10 cellular contexts compared by ENCODE assay signal in the genomic region with DNA sequence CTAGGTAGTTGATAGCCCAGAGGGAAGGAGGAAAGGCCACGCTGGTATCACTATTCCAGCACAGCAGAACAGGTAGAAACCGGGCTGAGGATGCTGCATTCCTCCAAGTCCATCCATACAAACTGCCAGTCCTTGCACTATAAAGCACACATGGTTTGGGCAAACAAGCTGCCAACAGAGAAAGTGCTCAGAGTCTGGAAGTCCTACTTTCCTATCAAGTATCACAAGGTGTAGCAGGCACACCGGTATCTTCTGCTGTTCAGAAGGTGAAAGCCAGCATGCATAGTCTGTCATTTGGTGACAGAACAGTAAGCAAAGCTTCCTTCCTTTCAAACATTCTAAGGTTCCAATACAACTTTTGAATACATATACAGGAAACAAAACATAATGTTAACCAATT. TPM values are rescaled to one million over a fixed set of nuclear protein-coding genes. Genes with fewer than 3 reads are reported as not detected.
DNase-seq lines count a peak whose midpoint lies in the region; ATAC-seq and TF ChIP-seq lines count a peak whose summit lies in the region.
"Had no signal": no experiment of that assay in that cellular context is flagged by ENCODE, and none has a peak within 500 bp of the region (broad histone marks: within the 10 kb centered on the region; RNA-seq: fewer than 3 reads in every experiment).

No MANE protein-coding gene starts in this region.

- no TSS peak for BruUV-seq in HCT116 (replicated peaks; lab: Mats Ljungman, UMichigan)

- TF ChIP-seq CTCF in HCT116 (IDR thresholded peaks at IDR 0.05 in 2 of 3, conservative IDR thresholded peaks at IDR 0.05 in 1 of 3; ENCODE audit: borderline replicate concordance in 1 of 3, insufficient read depth in 1 of 3, low read depth in 2 of 3, low read length in 2 of 3) = no peak
- TF ChIP-seq CTCF in foreskin keratinocyte (conservative IDR thresholded peaks at IDR 0.05) = no peak

- no peaks in the 10 kb centered on the region for H3K9me2 ChIP-seq in HCT116 (ENCODE audit: insufficient read depth)

- no peaks in the 10 kb centered on the region for H3K27me3 ChIP-seq in HCT116 (ENCODE audit: insufficient read depth, low read length)
- no peaks in the 10 kb centered on the region for H3K27me3 ChIP-seq in foreskin keratinocyte

- no peak for TF ChIP-seq RAD21 in HCT116 (IDR thresholded peaks at IDR 0.05; ENCODE audit: low read depth)

- ATAC-seq in HCT116 = peak; percentile 27; the same call in 1 of the 2 replicates
- ATAC-seq in T-helper 17 cell = no peak
- peak; percentile 14 for ATAC-seq in foreskin keratinocyte
- ATAC-seq in HG03439 (IDR thresholded peaks at IDR 0.05; ENCODE audit: unreplicated experiment) = no peak

- CTCF ChIA-PET in HCT116 (lab: Charles Lee) = interaction anchor here (3.3 kb wide), 1 partner anchor 12 kb away, joined by 23 read pairs; no protein-coding TSS in a partner anchor

- peaks cover 63% of the 10 kb centered on the region for H3K4me1 Mint-ChIP-seq in T-helper 17 cell

- TF ChIP-seq POLR2A in HCT116 (IDR thresholded peaks at IDR 0.05; ENCODE audit: borderline replicate concordance, extremely low read depth, insufficient read depth, insufficient read length) = no peak

- no peak for DNase-seq in HCT116 (ENCODE audit: low read depth, low spot score)
- DNase-seq in T-helper 17 cell = no peak
- DNase-seq in foreskin keratinocyte = no peak
- no peak for DNase-seq in putamen (ENCODE audit: low spot score)
- DNase-seq in NCI-H1417 (lab: John Stamatoyannopoulos, UW) = no peak
- no peak for DNase-seq in NCI-H1694 treated with DMSO at 0.1 percent for 48 hours (lab: John Stamatoyannopoulos, UW)
- DNase-seq: NCI-H2081 treated with DMSO at 0.1 percent for 48 hours had no signal

- H3K27me3 Mint-ChIP-seq in T-helper 17 cell = no peaks in the 10 kb centered on the region

- H3K9ac ChIP-seq in HCT116 (ENCODE audit: low read length) = peak overlapping the region; percentile 16

- RAD21 ChIA-PET in HCT116 (lab: Charles Lee; ENCODE audit: low non-redundant PET in 1 of 2, low total read pairs in 2 of 2, uncharacterized antibody in 2 of 2, unreplicated experiment in 2 of 2) = no interaction called here

- H3K4me3 Mint-ChIP-seq in T-helper 17 cell = peak overlapping the region; percentile 88

- H4K20me1 ChIP-seq in HCT116 (ENCODE audit: insufficient read depth) = peaks cover 10% of the 10 kb centered on the region; the same call in 1 of the 2 replicates

- H3K27ac ChIP-seq in HCT116 (ENCODE audit: low read depth, low read length) (no peak overlapping the region), foreskin keratinocyte (peak overlapping the region; percentile 19), skin epidermis (peak overlapping the region in 20 of 21 experiments; percentile 7 to 86 (median 77))

- POLR2A ChIA-PET in HCT116 (lab: Charles Lee) = interaction anchor here (0.6 kb wide), 1 partner anchor 15 kb away, joined by 3 read pairs; a partner anchor contains a TSS

- no peaks in the 10 kb centered on the region for H3K36me3 ChIP-seq in HCT116 (ENCODE audit: control insufficient read depth in 1 of 2, insufficient read depth in 2 of 2, low read length in 2 of 2)

- H3K9me3 ChIP-seq in HCT116 (ENCODE audit: control insufficient read depth in 1 of 2, insufficient read depth in 1 of 2, low read depth in 1 of 2, low read length in 2 of 2) = no peaks in the 10 kb centered on the region
- H3K9me3 ChIP-seq in T-helper 17 cell (ENCODE audit: control insufficient read depth, low read length, poor library complexity, severe bottlenecking) = no peaks in the 10 kb centered on the region

- H3K4me3 ChIP-seq in HCT116 (replicated peaks in 1 of 2; ENCODE audit: low read depth in 1 of 2, low read length in 2 of 2) (no peak overlapping the region), skin epidermis (no peak overlapping the region)

- intact Hi-C loops in HCT116 (cut with micrococcal nuclease) = no loop called here

- peaks cover 11 to 25% of the 10 kb centered on the region in 2 experiments for H3K4me1 ChIP-seq in HCT116 (ENCODE audit: control insufficient read depth in 1 of 2, insufficient read depth in 2 of 2, low read length in 2 of 2)
- H3K4me1 ChIP-seq in foreskin keratinocyte = peaks cover 20% of the 10 kb centered on the region

- peak overlapping the region; percentile 29 for H3K4me2 ChIP-seq in HCT116 (ENCODE audit: low read length)

- H3K27ac Mint-ChIP-seq in T-helper 17 cell = peak overlapping the region; percentile 97

- peaks cover 100% of the 10 kb centered on the region for H3K79me2 ChIP-seq in HCT116 (ENCODE audit: insufficient read depth, low read length)

- H3K36me3 Mint-ChIP-seq in T-helper 17 cell (ENCODE audit: low read depth) = no peaks in the 10 kb centered on the region
- H3K36me3 Mint-ChIP-seq: activated naive CD4-positive, alpha-beta T cell treated with anti-CD3 and anti-CD28 coated beads, Interleukin-2, amount 50 U/mL, for 72 hours had no signal

- H2AFZ ChIP-seq in HCT116 (ENCODE audit: low read depth, low read length, poor library complexity, severe bottlenecking) = no peak overlapping the region

TF ChIP-seq in HCT116, 20 proteins besides CTCF, POLR2A, EP300 and RAD21 (continues in another document):
- TF ChIP-seq, protein P1, sequence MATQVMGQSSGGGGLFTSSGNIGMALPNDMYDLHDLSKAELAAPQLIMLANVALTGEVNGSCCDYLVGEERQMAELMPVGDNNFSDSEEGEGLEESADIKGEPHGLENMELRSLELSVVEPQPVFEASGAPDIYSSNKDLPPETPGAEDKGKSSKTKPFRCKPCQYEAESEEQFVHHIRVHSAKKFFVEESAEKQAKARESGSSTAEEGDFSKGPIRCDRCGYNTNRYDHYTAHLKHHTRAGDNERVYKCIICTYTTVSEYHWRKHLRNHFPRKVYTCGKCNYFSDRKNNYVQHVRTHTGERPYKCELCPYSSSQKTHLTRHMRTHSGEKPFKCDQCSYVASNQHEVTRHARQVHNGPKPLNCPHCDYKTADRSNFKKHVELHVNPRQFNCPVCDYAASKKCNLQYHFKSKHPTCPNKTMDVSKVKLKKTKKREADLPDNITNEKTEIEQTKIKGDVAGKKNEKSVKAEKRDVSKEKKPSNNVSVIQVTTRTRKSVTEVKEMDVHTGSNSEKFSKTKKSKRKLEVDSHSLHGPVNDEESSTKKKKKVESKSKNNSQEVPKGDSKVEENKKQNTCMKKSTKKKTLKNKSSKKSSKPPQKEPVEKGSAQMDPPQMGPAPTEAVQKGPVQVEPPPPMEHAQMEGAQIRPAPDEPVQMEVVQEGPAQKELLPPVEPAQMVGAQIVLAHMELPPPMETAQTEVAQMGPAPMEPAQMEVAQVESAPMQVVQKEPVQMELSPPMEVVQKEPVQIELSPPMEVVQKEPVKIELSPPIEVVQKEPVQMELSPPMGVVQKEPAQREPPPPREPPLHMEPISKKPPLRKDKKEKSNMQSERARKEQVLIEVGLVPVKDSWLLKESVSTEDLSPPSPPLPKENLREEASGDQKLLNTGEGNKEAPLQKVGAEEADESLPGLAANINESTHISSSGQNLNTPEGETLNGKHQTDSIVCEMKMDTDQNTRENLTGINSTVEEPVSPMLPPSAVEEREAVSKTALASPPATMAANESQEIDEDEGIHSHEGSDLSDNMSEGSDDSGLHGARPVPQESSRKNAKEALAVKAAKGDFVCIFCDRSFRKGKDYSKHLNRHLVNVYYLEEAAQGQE (IDR thresholded peaks at IDR 0.05; ENCODE audit: low read depth) = no peak
- TF ChIP-seq FOSL1 (IDR thresholded peaks at IDR 0.05; ENCODE audit: low read depth) (no peak), ZNF274 (IDR thresholded peaks at IDR 0.05; ENCODE audit: low read depth, low read length) (no peak), TCF7L2 (IDR thresholded peaks at IDR 0.05; ENCODE audit: borderline replicate concordance, extremely low read depth, insufficient read depth, insufficient read length) (no peak), CEBPB (IDR thresholded peaks at IDR 0.05; ENCODE audit: low read depth) (no peak), EZH2phosphoT487 (IDR thresholded peaks at IDR 0.05; ENCODE audit: borderline replicate concordance) (no peak), JUND (IDR thresholded peaks at IDR 0.05) (no peak), SRF (IDR thresholded peaks at IDR 0.05; ENCODE audit: low read depth) (no peak), SIN3A (IDR thresholded peaks at IDR 0.05; ENCODE audit: low read depth) (no peak)
- TF ChIP-seq, protein P2, sequence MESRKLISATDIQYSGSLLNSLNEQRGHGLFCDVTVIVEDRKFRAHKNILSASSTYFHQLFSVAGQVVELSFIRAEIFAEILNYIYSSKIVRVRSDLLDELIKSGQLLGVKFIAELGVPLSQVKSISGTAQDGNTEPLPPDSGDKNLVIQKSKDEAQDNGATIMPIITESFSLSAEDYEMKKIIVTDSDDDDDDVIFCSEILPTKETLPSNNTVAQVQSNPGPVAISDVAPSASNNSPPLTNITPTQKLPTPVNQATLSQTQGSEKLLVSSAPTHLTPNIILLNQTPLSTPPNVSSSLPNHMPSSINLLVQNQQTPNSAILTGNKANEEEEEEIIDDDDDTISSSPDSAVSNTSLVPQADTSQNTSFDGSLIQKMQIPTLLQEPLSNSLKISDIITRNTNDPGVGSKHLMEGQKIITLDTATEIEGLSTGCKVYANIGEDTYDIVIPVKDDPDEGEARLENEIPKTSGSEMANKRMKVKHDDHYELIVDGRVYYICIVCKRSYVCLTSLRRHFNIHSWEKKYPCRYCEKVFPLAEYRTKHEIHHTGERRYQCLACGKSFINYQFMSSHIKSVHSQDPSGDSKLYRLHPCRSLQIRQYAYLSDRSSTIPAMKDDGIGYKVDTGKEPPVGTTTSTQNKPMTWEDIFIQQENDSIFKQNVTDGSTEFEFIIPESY (IDR thresholded peaks at IDR 0.05; ENCODE audit: extremely low read depth, insufficient replicate concordance, low read length) = no peak
- TF ChIP-seq, protein P3, sequence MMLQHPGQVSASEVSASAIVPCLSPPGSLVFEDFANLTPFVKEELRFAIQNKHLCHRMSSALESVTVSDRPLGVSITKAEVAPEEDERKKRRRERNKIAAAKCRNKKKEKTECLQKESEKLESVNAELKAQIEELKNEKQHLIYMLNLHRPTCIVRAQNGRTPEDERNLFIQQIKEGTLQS (IDR thresholded peaks at IDR 0.05) = no peak

RNA-seq across cellular contexts. Expression of a gene that starts 14.9 kb away (rescaled TPM):
- total RNA-seq in HCT116 (2021; ENCODE audit: unreplicated experiment) (142 TPM), T-helper 17 cell (100 to 1,000 TPM; 256 to 327 TPM), foreskin keratinocyte (146 TPM in 2 replicates)
- 98.0 and 103 TPM in 2 replicates for polyA plus RNA-seq in HCT116 (2012)
- polyA plus RNA-seq in foreskin keratinocyte = 118 and 134 TPM in 2 replicates

RNA-seq across cellular contexts. Expression of a gene that starts 32.7 kb away (rescaled TPM):
- total RNA-seq in HCT116 (2021; ENCODE audit: unreplicated experiment) (91.9 TPM), T-helper 17 cell (10 to 100 TPM; 67.7 to 79.2 TPM), foreskin keratinocyte (64.1 and 67.5 TPM in 2 replicates)
- polyA plus RNA-seq in HCT116 (2012) = 91.2 and 93.8 TPM in 2 replicates
- polyA plus RNA-seq in foreskin keratinocyte = 65.9 and 71.7 TPM in 2 replicates

RNA-seq across cellular contexts. Expression of a gene that starts 32.9 kb away (rescaled TPM):
- total RNA-seq in HCT116 (2021; ENCODE audit: unreplicated experiment) (8.7 TPM), T-helper 17 cell (10 to 100 TPM; 17.2 to 17.8 TPM), foreskin keratinocyte (16.3 and 20.3 TPM in 2 replicates)
- polyA plus RNA-seq in HCT116 (2012) = 5.1 and 5.4 TPM in 2 replicates
- polyA plus RNA-seq in foreskin keratinocyte = 16.7 and 21.5 TPM in 2 replicates

RNA-seq across cellular contexts. Expression of a gene that starts 47.3 kb away (rescaled TPM):
- total RNA-seq in HCT116 (2021; ENCODE audit: unreplicated experiment) (37.2 TPM), T-helper 17 cell (10 to 100 TPM; 77.6 to 82.2 TPM), foreskin keratinocyte (13.5 and 14.6 TPM in 2 replicates)
- polyA plus RNA-seq in HCT116 (2012) = 29.5 and 30.8 TPM in 2 replicates
- polyA plus RNA-seq in foreskin keratinocyte = 9.8 and 11.3 TPM in 2 replicates

Comparison
In these comparisons a context has a peak if more than half of its experiments do, and no peak if none do; other contexts are left out.
1. ATAC-seq: peak in HCT116 (single experiment) and foreskin keratinocyte (single experiment); none in T-helper 17 cell (single experiment) and HG03439 (single experiment).